In genomic region chr22:21632931-21633330, GRCh38 we compare ENCODE assay signal across 1 cellular context.
TF ChIP-seq lines count a peak whose summit lies in the region.

No MANE protein-coding gene starts in this region.

TF ChIP-seq in K562, 482 proteins besides CTCF, POLR2A, EP300 and RAD21:
- TF ChIP-seq RFX5 (IDR thresholded peaks at IDR 0.05; ENCODE audit: low read depth, low read length) (0 out of 2 replicates have a peak, but pooled peaks have one; percentile 3), ZNF12 (CRISPR knock-in tag; IDR thresholded peaks at IDR 0.05) (no peak), GTF2F1 (IDR thresholded peaks at IDR 0.05; ENCODE audit: low read depth, low read length) (0 out of 2 replicates have a peak, but pooled peaks have one; percentile 0), HNRNPH1 (optimal IDR thresholded peaks at IDR 0.05; ENCODE audit: low read depth, low read length) (no peak)
